10 cellular contexts compared by ENCODE assay signal in genomic region chr18:23137788-23138216, GRCh38. TPM values are rescaled to one million over a fixed set of nuclear protein-coding genes. Genes with fewer than 3 reads are reported as not detected.
A peak's percentile ranks its signal among the peaks of the same experiment; 100 is the strongest.
DNase-seq lines count a peak whose midpoint lies in the region; ATAC-seq, FAIRE-seq and TF ChIP-seq lines count a peak whose summit lies in the region.
"Had no signal": no experiment of that assay in that cellular context is flagged by ENCODE, and none has a peak within 500 bp of the region (broad histone marks: within the 10 kb centered on the region; RNA-seq: fewer than 3 reads in every experiment).

No MANE protein-coding gene starts in this region.

- H3K4me2 ChIP-seq in SK-N-SH = peak overlapping the region; percentile 81

- no peaks in the 10 kb centered on the region for H3K9me2 ChIP-seq in SK-N-SH

- DNase-seq in SK-N-SH = no peak
- DNase-seq in SK-N-DZ (ENCODE audit: low spot score) = peak; percentile 58
- DNase-seq in thoracic aorta (ENCODE audit: low spot score) = no peak
- DNase-seq in NCI-H526 treated with DMSO at 0.1 percent for 48 hours (lab: John Stamatoyannopoulos, UW) = no peak
- DNase-seq in GM19239 (ENCODE audit: insufficient read length, low spot score) = no peak

- H3K9ac ChIP-seq in SK-N-SH = no peak overlapping the region

- peaks cover 19 to 60% of the 10 kb centered on the region in 2 experiments; a peak in 3 of 4 replicates for H3K4me1 ChIP-seq in SK-N-SH (ENCODE audit: control insufficient read depth in 1 of 2, insufficient read depth in 2 of 2, low read depth in 1 of 2, low read length in 1 of 2)
- H3K4me1 ChIP-seq in thoracic aorta (ENCODE audit: control insufficient read depth in 1 of 2, low read depth in 2 of 2) = peaks cover 19 to 53% of the 10 kb centered on the region in 2 donors

- H2AFZ ChIP-seq in SK-N-SH (ENCODE audit: low read depth) = no peak overlapping the region

- H3K36me3 ChIP-seq in SK-N-SH (replicated peaks in 1 of 2; ENCODE audit: control insufficient read depth in 1 of 2, insufficient read depth in 2 of 2, low read length in 1 of 2) (no peaks in the 10 kb centered on the region), thoracic aorta (no peaks in the 10 kb centered on the region)

- H3K79me2 ChIP-seq in SK-N-SH (ENCODE audit: insufficient read depth) = peaks cover 69% of the 10 kb centered on the region

- H3K9me3 ChIP-seq in SK-N-SH = no peaks in the 10 kb centered on the region
- H3K9me3 ChIP-seq in thoracic aorta = no peaks in the 10 kb centered on the region
- H3K9me3 ChIP-seq: HAP-1 had no signal

- H3K4me3 ChIP-seq in SK-N-SH (ENCODE audit: low read depth in 2 of 2, low read length in 1 of 2) (peak overlapping the region in 1 of 2 experiments; percentile 64; a peak in 1 of 4 replicates), iPS-11a (ENCODE audit: low read depth, low read length) (peak overlapping the region; percentile 84), thoracic aorta (peak overlapping the region; percentile 71)

- H3K27ac ChIP-seq in SK-N-SH (ENCODE audit: low read depth in 2 of 2, low read length in 1 of 2) (peak overlapping the region in 1 of 2 experiments; percentile 50; a peak in 1 of 4 replicates), thoracic aorta (peak overlapping the region; percentile 88 to 89)

- no peak for FAIRE-seq in GM19239 (lab: Jason Lieb, UNC)
- FAIRE-seq: keratinocyte had no signal

- POLR2A ChIA-PET in SK-N-SH (lab: Yijun Ruan, JAX) = interaction anchor here (1.0 to 1.1 kb wide), 2 partner anchors 17 to 63 kb away, joined by 3 to 5 read pairs; no protein-coding TSS in a partner anchor

- no peak for ATAC-seq in SK-N-SH treated with all-trans-retinoic acid at 6 μM for 48 hours
- no peak for ATAC-seq in thoracic aorta (ENCODE audit: insufficient number of reproducible peaks, low FRiP score, low read depth)
- no peak for ATAC-seq in GM18909 (IDR thresholded peaks at IDR 0.05; ENCODE audit: poor library complexity, unreplicated experiment)

- H4K20me1 ChIP-seq in SK-N-SH (ENCODE audit: insufficient read depth) = peaks cover 24% of the 10 kb centered on the region

- CTCF ChIA-PET in SK-N-SH (lab: Yijun Ruan, JAX) = interaction anchor here (0.8 to 1.0 kb wide), 2 partner anchors 12 to 18 kb away, joined by 3 read pairs; no protein-coding TSS in a partner anchor

- peaks cover 5% of the 10 kb centered on the region for H3F3A ChIP-seq in SK-N-SH (replicated peaks; ENCODE audit: insufficient read depth)

- no peak for TF ChIP-seq EP300 in SK-N-SH (IDR thresholded peaks at IDR 0.05; ENCODE audit: borderline replicate concordance in 1 of 2, low read depth in 1 of 2, low read length in 1 of 2)

- TF ChIP-seq RAD21 in SK-N-SH (IDR thresholded peaks at IDR 0.05; ENCODE audit: low read length) = no peak

- 95% methylated on average over 8 of the region's 9 CpGs for WGBS in SK-N-SH (ENCODE audit: low lambda C conversion rate)

- TF ChIP-seq CTCF in SK-N-SH (IDR thresholded peaks at IDR 0.05) = no peak
- TF ChIP-seq CTCF in thoracic aorta (IDR thresholded peaks at IDR 0.05) = no peak

- H3K27me3 ChIP-seq in SK-N-SH (ENCODE audit: insufficient read depth) = no peaks in the 10 kb centered on the region
- H3K27me3 ChIP-seq in thoracic aorta (replicated peaks; ENCODE audit: insufficient read depth) = no peaks in the 10 kb centered on the region

TF ChIP-seq in SK-N-SH, 30 proteins besides CTCF, POLR2A, EP300 and RAD21:
- TF ChIP-seq JUND (IDR thresholded peaks at IDR 0.05) = no peak
- no peak for TF ChIP-seq MXI1 (IDR thresholded peaks at IDR 0.05; ENCODE audit: low read depth, low read length)
- TF ChIP-seq ELF1 (IDR thresholded peaks at IDR 0.05) = no peak
- no peak for TF ChIP-seq NFIC (IDR thresholded peaks at IDR 0.05; ENCODE audit: borderline replicate concordance)
- TF ChIP-seq GABPA (IDR thresholded peaks at IDR 0.05; ENCODE audit: low read depth) = no peak
- TF ChIP-seq RXRA (IDR thresholded peaks at IDR 0.05; ENCODE audit: borderline replicate concordance, low read depth) = no peak

TF ChIP-seq in SK-N-SH treated with all-trans-retinoic acid at 6 μM for 48 hours, 23 proteins besides CTCF, POLR2A, EP300 and RAD21:
- TF ChIP-seq CSDC2 (CRISPR knock-in tag; IDR thresholded peaks at IDR 0.05) (no peak), ZNF8 (CRISPR knock-in tag; IDR thresholded peaks at IDR 0.05) (no peak), ZNF565 (CRISPR knock-in tag; conservative IDR thresholded peaks at IDR 0.05; ENCODE audit: low read depth) (no peak), ZFP30 (CRISPR knock-in tag; IDR thresholded peaks at IDR 0.05) (no peak), SNAI2 (CRISPR knock-in tag; IDR thresholded peaks at IDR 0.05) (no peak), ZNF70 (CRISPR knock-in tag; IDR thresholded peaks at IDR 0.05) (no peak), PPARA (CRISPR knock-in tag; IDR thresholded peaks at IDR 0.05; ENCODE audit: borderline replicate concordance) (no peak), ESRRG (CRISPR knock-in tag; IDR thresholded peaks at IDR 0.05) (no peak), ZFP3 (CRISPR knock-in tag; IDR thresholded peaks at IDR 0.05) (no peak), TOX (CRISPR knock-in tag; IDR thresholded peaks at IDR 0.05; ENCODE audit: borderline replicate concordance) (no peak), CREB5 (CRISPR knock-in tag; IDR thresholded peaks at IDR 0.05; ENCODE audit: low read depth) (no peak), OSR1 (CRISPR knock-in tag; IDR thresholded peaks at IDR 0.05) (no peak), ZC3H10 (CRISPR knock-in tag; IDR thresholded peaks at IDR 0.05) (no peak), TCF4 (CRISPR knock-in tag; IDR thresholded peaks at IDR 0.05; ENCODE audit: borderline replicate concordance) (no peak), GLIS3 (CRISPR knock-in tag; IDR thresholded peaks at IDR 0.05) (no peak), ISL1 (CRISPR knock-in tag; IDR thresholded peaks at IDR 0.05) (no peak), ARNTL (CRISPR knock-in tag; IDR thresholded peaks at IDR 0.05; ENCODE audit: borderline replicate concordance, low read depth) (no peak), RARB (CRISPR knock-in tag; IDR thresholded peaks at IDR 0.05) (no peak)
- TF ChIP-seq, protein P1, sequence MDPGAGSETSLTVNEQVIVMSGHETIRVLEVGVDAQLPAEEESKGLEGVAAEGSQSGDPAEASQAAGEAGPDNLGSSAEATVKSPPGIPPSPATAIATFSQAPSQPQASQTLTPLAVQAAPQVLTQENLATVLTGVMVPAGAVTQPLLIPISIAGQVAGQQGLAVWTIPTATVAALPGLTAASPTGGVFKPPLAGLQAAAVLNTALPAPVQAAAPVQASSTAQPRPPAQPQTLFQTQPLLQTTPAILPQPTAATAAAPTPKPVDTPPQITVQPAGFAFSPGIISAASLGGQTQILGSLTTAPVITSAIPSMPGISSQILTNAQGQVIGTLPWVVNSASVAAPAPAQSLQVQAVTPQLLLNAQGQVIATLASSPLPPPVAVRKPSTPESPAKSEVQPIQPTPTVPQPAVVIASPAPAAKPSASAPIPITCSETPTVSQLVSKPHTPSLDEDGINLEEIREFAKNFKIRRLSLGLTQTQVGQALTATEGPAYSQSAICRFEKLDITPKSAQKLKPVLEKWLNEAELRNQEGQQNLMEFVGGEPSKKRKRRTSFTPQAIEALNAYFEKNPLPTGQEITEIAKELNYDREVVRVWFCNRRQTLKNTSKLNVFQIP (CRISPR knock-in tag; IDR thresholded peaks at IDR 0.05; ENCODE audit: borderline replicate concordance, low read depth) = no peak
- TF ChIP-seq, protein P2, sequence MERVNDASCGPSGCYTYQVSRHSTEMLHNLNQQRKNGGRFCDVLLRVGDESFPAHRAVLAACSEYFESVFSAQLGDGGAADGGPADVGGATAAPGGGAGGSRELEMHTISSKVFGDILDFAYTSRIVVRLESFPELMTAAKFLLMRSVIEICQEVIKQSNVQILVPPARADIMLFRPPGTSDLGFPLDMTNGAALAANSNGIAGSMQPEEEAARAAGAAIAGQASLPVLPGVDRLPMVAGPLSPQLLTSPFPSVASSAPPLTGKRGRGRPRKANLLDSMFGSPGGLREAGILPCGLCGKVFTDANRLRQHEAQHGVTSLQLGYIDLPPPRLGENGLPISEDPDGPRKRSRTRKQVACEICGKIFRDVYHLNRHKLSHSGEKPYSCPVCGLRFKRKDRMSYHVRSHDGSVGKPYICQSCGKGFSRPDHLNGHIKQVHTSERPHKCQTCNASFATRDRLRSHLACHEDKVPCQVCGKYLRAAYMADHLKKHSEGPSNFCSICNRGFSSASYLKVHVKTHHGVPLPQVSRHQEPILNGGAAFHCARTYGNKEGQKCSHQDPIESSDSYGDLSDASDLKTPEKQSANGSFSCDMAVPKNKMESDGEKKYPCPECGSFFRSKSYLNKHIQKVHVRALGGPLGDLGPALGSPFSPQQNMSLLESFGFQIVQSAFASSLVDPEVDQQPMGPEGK (CRISPR knock-in tag; IDR thresholded peaks at IDR 0.05; ENCODE audit: borderline replicate concordance) = no peak
TF ChIP-seq in SK-N-SH treated with all-trans-retinoic acid at 6 μM for 48 hours: peak in this region for 0.

RNA-seq across cellular contexts. Expression of gene CABLES1, which starts 2.5 kb away (rescaled TPM):
- polyA plus RNA-seq in SK-N-SH (2012; rRNA removed) = 1.8 and 2.2 TPM in 2 replicates
- polyA plus RNA-seq in SK-N-SH (2012; cell fraction: cytosol; rRNA removed) = 1.9 and 2.4 TPM in 2 replicates
- polyA plus RNA-seq in SK-N-SH (2012; cell fraction: nucleus; rRNA removed) = 3.0 and 3.1 TPM in 2 replicates
- 5.9 and 7.2 TPM in 2 replicates for polyA plus RNA-seq in SK-N-DZ (2014; cell fraction: cytosol; rRNA removed)
- 4.8 and 6.3 TPM in 2 replicates for polyA plus RNA-seq in SK-N-DZ (2014; cell fraction: nucleus; rRNA removed)
- total RNA-seq in thoracic aorta = 10 to 100 TPM; 25.7 to 28.7 TPM
